ENCODE assay signal across 9 cellular contexts in genomic region chr9:136052991-136053756, GRCh38. TPM values are rescaled to one million over a fixed set of nuclear protein-coding genes. Genes with fewer than 3 reads are reported as not detected.
A peak's percentile ranks its signal among the peaks of the same experiment; 100 is the strongest.
DNase-seq lines count a peak whose midpoint lies in the region; ATAC-seq and TF ChIP-seq lines count a peak whose summit lies in the region.
"Had no signal": no experiment of that assay in that cellular context is flagged by ENCODE, and none has a peak within 500 bp of the region (broad histone marks: within the 10 kb centered on the region; RNA-seq: fewer than 3 reads in every experiment).

No MANE protein-coding gene starts in this region.

- H3K4me3 ChIP-seq in esophagus muscularis mucosa: peak overlapping the region; percentile 55 to 70 (median 58)
- H3K4me3 ChIP-seq in neural progenitor cell: peak overlapping the region; percentile 90
- H3K4me3 ChIP-seq in MM.1S (ENCODE audit: low read length): no peak overlapping the region

- peaks cover 40% of the 10 kb centered on the region for H4K20me1 ChIP-seq in neural progenitor cell (ENCODE audit: low read depth)
- no peaks in the 10 kb centered on the region for H4K20me1 ChIP-seq in MM.1S (ENCODE audit: insufficient read depth, low read length)

- H3K27ac Mint-ChIP-seq in neural progenitor cell: no peak overlapping the region

- H3K4me3 Mint-ChIP-seq in neural progenitor cell: peak overlapping the region; percentile 46

- H2AFZ ChIP-seq in neural progenitor cell (replicated peaks) (no peak overlapping the region), MM.1S (ENCODE audit: low read length) (no peak overlapping the region)

- peak; percentile 39 for DNase-seq in Ammon's horn (ENCODE audit: low spot score)
- DNase-seq in NCI-H446 treated with DMSO at 0.1 percent for 48 hours (lab: John Stamatoyannopoulos, UW): peak; percentile 1
- DNase-seq in esophagus muscularis mucosa (ENCODE audit: extremely low spot score): no peak
- DNase-seq in neural progenitor cell (ENCODE audit: low spot score): peak; percentile 61
- no peak for DNase-seq in DMS79 treated with DMSO at 0.1 percent for 48 hours (lab: John Stamatoyannopoulos, UW)
- DNase-seq in NCI-H128 (lab: John Stamatoyannopoulos, UW; ENCODE audit: unreplicated experiment): no peak
- no peak for DNase-seq in MM.1S
- DNase-seq: activated CD4-positive, alpha-beta T cell treated with anti-CD3 and anti-CD28 coated beads, Interleukin-2, amount 50 U/mL, for 1 hour had no signal

- H3K9me3 Mint-ChIP-seq in neural progenitor cell: no peaks in the 10 kb centered on the region

- H3F3A ChIP-seq in neural progenitor cell (ENCODE audit: low read depth) (peaks cover 28% of the 10 kb centered on the region), MM.1S (ENCODE audit: insufficient read depth, low read length) (no peaks in the 10 kb centered on the region)

- ATAC-seq in GM21528 (IDR thresholded peaks at IDR 0.05; ENCODE audit: low FRiP score, unreplicated experiment): no peak

- no peaks in the 10 kb centered on the region for H3K36me3 Mint-ChIP-seq in neural progenitor cell

- peaks cover 6% of the 10 kb centered on the region for H3K27me3 Mint-ChIP-seq in neural progenitor cell (ENCODE audit: insufficient read depth, low read depth)

- H3K4me1 Mint-ChIP-seq in neural progenitor cell: peaks cover 28% of the 10 kb centered on the region

- H3K27me3 ChIP-seq in esophagus muscularis mucosa: no peaks in the 10 kb centered on the region
- peaks cover 19% of the 10 kb centered on the region for H3K27me3 ChIP-seq in neural progenitor cell
- H3K27me3 ChIP-seq in MM.1S (replicated peaks; ENCODE audit: insufficient read depth, low read length): peaks cover 96% of the 10 kb centered on the region

- H3K9me2 ChIP-seq in MM.1S (replicated peaks; ENCODE audit: insufficient read depth, low read length): no peaks in the 10 kb centered on the region

- H3K9ac ChIP-seq in neural progenitor cell (no peak overlapping the region), MM.1S (ENCODE audit: low read length) (no peak overlapping the region)

- H3K79me2 ChIP-seq in neural progenitor cell (ENCODE audit: low read depth) (no peaks in the 10 kb centered on the region), MM.1S (ENCODE audit: low read length) (no peaks in the 10 kb centered on the region)

- no peak for TF ChIP-seq EP300 in esophagus muscularis mucosa (IDR thresholded peaks at IDR 0.05)

- H3K9me3 ChIP-seq in esophagus muscularis mucosa (no peaks in the 10 kb centered on the region), neural progenitor cell (ENCODE audit: low read depth) (no peaks in the 10 kb centered on the region), MM.1S (replicated peaks; ENCODE audit: insufficient read depth, low read length) (no peaks in the 10 kb centered on the region)

- WGBS in esophagus muscularis mucosa: 53% methylated on average over 13 of the region's 23 CpGs

- no peak for TF ChIP-seq CTCF in esophagus muscularis mucosa (IDR thresholded peaks at IDR 0.05)
- TF ChIP-seq CTCF in neural progenitor cell (IDR thresholded peaks at IDR 0.05): no peak
- TF ChIP-seq CTCF in MM.1S (IDR thresholded peaks at IDR 0.05; ENCODE audit: low read length): no peak

- H3K4me2 ChIP-seq in neural progenitor cell: peak overlapping the region; percentile 100
- no peak overlapping the region for H3K4me2 ChIP-seq in MM.1S (ENCODE audit: low read depth, low read length)

- H3K36me3 ChIP-seq in esophagus muscularis mucosa (peaks cover 18 to 21% (median 21%) of the 10 kb centered on the region in 4 donors), neural progenitor cell (no peaks in the 10 kb centered on the region), MM.1S (replicated peaks; ENCODE audit: insufficient read depth, low read length) (no peaks in the 10 kb centered on the region)

- intact Hi-C loops in esophagus muscularis mucosa (cut with DNase I): loop anchor here (5.0 kb wide), 2 partner anchors 34 to 69 kb away; no protein-coding TSS in a partner anchor

- H3K27ac ChIP-seq in esophagus muscularis mucosa (replicated peaks in 1 of 4) (peak overlapping the region; percentile 76 to 90 (median 87)), neural progenitor cell (no peak overlapping the region), MM.1S (ENCODE audit: low read length) (no peak overlapping the region)

- peaks cover 63 to 100% (median 100%) of the 10 kb centered on the region in 4 donors for H3K4me1 ChIP-seq in esophagus muscularis mucosa
- H3K4me1 ChIP-seq in neural progenitor cell: peaks cover 44% of the 10 kb centered on the region
- no peaks in the 10 kb centered on the region for H3K4me1 ChIP-seq in MM.1S (ENCODE audit: low read length)

- TF ChIP-seq POLR2A in esophagus muscularis mucosa (IDR thresholded peaks at IDR 0.05; ENCODE audit: low read depth): no peak

RNA-seq across cellular contexts. Expression of gene NACC2, which starts 41.9 kb away (rescaled TPM):
- total RNA-seq in esophagus muscularis mucosa (100 to 1,000 TPM in 3 of 4 donors, 10 to 100 TPM in 1; 93.8 to 192 (median 142) TPM), neural progenitor cell (ENCODE audit: low replicate concordance) (4.5 and 9.1 TPM in 2 replicates)

Comparison
In these comparisons a context has a peak if more than half of its experiments do, and no peak if none do; other contexts are left out.
1. DNase-seq: peak in Ammon's horn (single experiment), NCI-H446 treated with DMSO at 0.1 percent for 48 hours (single experiment) and neural progenitor cell (single experiment); none in esophagus muscularis mucosa (single experiment), DMS79 treated with DMSO at 0.1 percent for 48 hours (single experiment), NCI-H128 (single experiment) and MM.1S (single experiment).
2. H3K27ac ChIP-seq: peak in esophagus muscularis mucosa (4 of 4); none in neural progenitor cell (single experiment) and MM.1S (single experiment).